1 cellular context compared by ENCODE assay signal in the genomic region with DNA sequence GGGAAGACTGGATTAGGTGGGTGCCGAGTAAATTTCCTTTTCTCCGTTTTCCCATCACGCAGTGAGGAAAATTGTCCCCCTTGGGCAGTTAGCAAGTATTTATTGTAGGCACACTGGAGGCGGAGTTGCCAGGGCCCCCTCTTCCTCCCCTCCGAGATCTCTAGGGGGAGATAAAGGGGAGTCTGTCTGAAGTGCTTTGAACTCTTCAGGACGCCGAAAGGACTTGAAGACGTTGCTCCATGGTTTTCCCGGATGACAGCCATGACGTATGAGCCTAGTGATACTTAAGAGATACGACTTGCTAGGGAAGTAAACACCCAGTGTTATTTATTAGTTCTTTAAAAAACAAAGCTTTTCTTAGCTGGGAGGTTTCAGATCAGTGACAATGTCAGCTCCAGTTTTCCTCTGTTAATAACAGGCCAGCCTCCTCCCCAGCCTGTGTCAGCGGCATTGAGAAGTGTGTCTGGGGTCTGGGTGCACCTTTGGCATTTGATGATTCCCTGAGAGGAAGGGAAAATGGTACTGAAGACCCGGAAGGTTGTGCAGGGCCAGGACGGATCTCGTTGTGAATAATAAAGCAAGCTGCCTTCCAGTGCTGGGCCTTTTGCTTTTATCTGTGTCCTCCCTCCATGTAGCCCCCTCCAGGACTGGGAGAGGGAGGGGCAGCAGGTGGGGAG.
TF ChIP-seq lines count a peak whose summit lies in the region.

No MANE protein-coding gene starts in this region.

TF ChIP-seq in H1, 55 proteins besides CTCF, POLR2A, EP300 and RAD21:
- TF ChIP-seq POU5F1 (IDR thresholded peaks at IDR 0.05; ENCODE audit: low read depth, low read length) (no peak), CREB1 (IDR thresholded peaks at IDR 0.05) (no peak), RNF2 (IDR thresholded peaks at IDR 0.05; ENCODE audit: borderline replicate concordance, low read depth, low read length, missing control alignments, poor library complexity, severe bottlenecking) (no peak), TCF12 (IDR thresholded peaks at IDR 0.05; ENCODE audit: low read depth, low read length) (no peak), EZH2 (IDR thresholded peaks at IDR 0.05; ENCODE audit: low read depth, low read length, severe bottlenecking) (no peak), KDM5A (IDR thresholded peaks at IDR 0.05; ENCODE audit: low read length) (no peak), BCL11A (IDR thresholded peaks at IDR 0.05; ENCODE audit: low read depth in 2 of 2, low read length in 2 of 2) (no peak), TEAD4 (IDR thresholded peaks at IDR 0.05; ENCODE audit: low read depth, low read length) (no peak), CHD2 (IDR thresholded peaks at IDR 0.05; ENCODE audit: low read length) (no peak), HDAC6 (IDR thresholded peaks at IDR 0.05; ENCODE audit: low read depth, low read length) (no peak), CBX8 (IDR thresholded peaks at IDR 0.05; ENCODE audit: borderline replicate concordance, low read depth, low read length) (no peak), SIRT6 (IDR thresholded peaks at IDR 0.05; ENCODE audit: low read length) (no peak), TAF1 (IDR thresholded peaks at IDR 0.05; ENCODE audit: low read depth, low read length) (no peak), RBBP5 (IDR thresholded peaks at IDR 0.05; ENCODE audit: borderline replicate concordance, low read depth, low read length) (no peak), SAP30 (IDR thresholded peaks at IDR 0.05; ENCODE audit: insufficient read depth, insufficient replicate concordance, low read length) (no peak)
- TF ChIP-seq, protein P1, sequence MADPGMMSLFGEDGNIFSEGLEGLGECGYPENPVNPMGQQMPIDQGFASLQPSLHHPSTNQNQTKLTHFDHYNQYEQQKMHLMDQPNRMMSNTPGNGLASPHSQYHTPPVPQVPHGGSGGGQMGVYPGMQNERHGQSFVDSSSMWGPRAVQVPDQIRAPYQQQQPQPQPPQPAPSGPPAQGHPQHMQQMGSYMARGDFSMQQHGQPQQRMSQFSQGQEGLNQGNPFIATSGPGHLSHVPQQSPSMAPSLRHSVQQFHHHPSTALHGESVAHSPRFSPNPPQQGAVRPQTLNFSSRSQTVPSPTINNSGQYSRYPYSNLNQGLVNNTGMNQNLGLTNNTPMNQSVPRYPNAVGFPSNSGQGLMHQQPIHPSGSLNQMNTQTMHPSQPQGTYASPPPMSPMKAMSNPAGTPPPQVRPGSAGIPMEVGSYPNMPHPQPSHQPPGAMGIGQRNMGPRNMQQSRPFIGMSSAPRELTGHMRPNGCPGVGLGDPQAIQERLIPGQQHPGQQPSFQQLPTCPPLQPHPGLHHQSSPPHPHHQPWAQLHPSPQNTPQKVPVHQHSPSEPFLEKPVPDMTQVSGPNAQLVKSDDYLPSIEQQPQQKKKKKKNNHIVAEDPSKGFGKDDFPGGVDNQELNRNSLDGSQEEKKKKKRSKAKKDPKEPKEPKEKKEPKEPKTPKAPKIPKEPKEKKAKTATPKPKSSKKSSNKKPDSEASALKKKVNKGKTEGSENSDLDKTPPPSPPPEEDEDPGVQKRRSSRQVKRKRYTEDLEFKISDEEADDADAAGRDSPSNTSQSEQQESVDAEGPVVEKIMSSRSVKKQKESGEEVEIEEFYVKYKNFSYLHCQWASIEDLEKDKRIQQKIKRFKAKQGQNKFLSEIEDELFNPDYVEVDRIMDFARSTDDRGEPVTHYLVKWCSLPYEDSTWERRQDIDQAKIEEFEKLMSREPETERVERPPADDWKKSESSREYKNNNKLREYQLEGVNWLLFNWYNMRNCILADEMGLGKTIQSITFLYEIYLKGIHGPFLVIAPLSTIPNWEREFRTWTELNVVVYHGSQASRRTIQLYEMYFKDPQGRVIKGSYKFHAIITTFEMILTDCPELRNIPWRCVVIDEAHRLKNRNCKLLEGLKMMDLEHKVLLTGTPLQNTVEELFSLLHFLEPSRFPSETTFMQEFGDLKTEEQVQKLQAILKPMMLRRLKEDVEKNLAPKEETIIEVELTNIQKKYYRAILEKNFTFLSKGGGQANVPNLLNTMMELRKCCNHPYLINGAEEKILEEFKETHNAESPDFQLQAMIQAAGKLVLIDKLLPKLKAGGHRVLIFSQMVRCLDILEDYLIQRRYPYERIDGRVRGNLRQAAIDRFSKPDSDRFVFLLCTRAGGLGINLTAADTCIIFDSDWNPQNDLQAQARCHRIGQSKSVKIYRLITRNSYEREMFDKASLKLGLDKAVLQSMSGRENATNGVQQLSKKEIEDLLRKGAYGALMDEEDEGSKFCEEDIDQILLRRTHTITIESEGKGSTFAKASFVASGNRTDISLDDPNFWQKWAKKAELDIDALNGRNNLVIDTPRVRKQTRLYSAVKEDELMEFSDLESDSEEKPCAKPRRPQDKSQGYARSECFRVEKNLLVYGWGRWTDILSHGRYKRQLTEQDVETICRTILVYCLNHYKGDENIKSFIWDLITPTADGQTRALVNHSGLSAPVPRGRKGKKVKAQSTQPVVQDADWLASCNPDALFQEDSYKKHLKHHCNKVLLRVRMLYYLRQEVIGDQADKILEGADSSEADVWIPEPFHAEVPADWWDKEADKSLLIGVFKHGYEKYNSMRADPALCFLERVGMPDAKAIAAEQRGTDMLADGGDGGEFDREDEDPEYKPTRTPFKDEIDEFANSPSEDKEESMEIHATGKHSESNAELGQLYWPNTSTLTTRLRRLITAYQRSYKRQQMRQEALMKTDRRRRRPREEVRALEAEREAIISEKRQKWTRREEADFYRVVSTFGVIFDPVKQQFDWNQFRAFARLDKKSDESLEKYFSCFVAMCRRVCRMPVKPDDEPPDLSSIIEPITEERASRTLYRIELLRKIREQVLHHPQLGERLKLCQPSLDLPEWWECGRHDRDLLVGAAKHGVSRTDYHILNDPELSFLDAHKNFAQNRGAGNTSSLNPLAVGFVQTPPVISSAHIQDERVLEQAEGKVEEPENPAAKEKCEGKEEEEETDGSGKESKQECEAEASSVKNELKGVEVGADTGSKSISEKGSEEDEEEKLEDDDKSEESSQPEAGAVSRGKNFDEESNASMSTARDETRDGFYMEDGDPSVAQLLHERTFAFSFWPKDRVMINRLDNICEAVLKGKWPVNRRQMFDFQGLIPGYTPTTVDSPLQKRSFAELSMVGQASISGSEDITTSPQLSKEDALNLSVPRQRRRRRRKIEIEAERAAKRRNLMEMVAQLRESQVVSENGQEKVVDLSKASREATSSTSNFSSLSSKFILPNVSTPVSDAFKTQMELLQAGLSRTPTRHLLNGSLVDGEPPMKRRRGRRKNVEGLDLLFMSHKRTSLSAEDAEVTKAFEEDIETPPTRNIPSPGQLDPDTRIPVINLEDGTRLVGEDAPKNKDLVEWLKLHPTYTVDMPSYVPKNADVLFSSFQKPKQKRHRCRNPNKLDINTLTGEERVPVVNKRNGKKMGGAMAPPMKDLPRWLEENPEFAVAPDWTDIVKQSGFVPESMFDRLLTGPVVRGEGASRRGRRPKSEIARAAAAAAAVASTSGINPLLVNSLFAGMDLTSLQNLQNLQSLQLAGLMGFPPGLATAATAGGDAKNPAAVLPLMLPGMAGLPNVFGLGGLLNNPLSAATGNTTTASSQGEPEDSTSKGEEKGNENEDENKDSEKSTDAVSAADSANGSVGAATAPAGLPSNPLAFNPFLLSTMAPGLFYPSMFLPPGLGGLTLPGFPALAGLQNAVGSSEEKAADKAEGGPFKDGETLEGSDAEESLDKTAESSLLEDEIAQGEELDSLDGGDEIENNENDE (IDR thresholded peaks at IDR 0.05; ENCODE audit: insufficient replicate concordance, low read length): no peak
